Comparison of ENCODE assay signal across 29 cellular contexts in genomic region chr18:62196079-62196478, GRCh38. TPM values are rescaled to one million over a fixed set of nuclear protein-coding genes. Genes with fewer than 3 reads are reported as not detected.
A peak's percentile ranks its signal among the peaks of the same experiment; 100 is the strongest.
DNase-seq lines count a peak whose midpoint lies in the region; ATAC-seq, FAIRE-seq and TF ChIP-seq lines count a peak whose summit lies in the region.
"Had no signal": no experiment of that assay in that cellular context is flagged by ENCODE, and none has a peak within 500 bp of the region (broad histone marks: within the 10 kb centered on the region; RNA-seq: fewer than 3 reads in every experiment).

No MANE protein-coding gene starts in this region.

- H2AFZ ChIP-seq in MM.1S (ENCODE audit: low read length) (no peak overlapping the region), K562 (ENCODE audit: low read depth, low read length) (no peak overlapping the region)

- no peak for TF ChIP-seq RAD21 in K562 (CRISPR knock-in tag; conservative IDR thresholded peaks at IDR 0.05 in 1 of 2, IDR thresholded peaks at IDR 0.05 in 1 of 2)

- no peak overlapping the region for H3K27ac ChIP-seq in MM.1S (ENCODE audit: low read length)
- no peak overlapping the region for H3K27ac ChIP-seq in K562 (ENCODE audit: extremely low read depth, low read depth, low read length)
- H3K27ac ChIP-seq: BLaER1, upper lobe of left lung had no signal

- peaks cover 94% of the 10 kb centered on the region for H3K79me2 ChIP-seq in MM.1S (ENCODE audit: low read length)
- peaks cover 83% of the 10 kb centered on the region for H3K79me2 ChIP-seq in K562 (ENCODE audit: control insufficient read depth, insufficient read depth, low read length)

- H3F3A ChIP-seq in MM.1S (ENCODE audit: insufficient read depth, low read length) = no peaks in the 10 kb centered on the region

- in situ Hi-C loops in K562 (cut with MboI) = loop anchor here (25.0 kb wide), 1 partner anchor 791 kb away; no protein-coding TSS in a partner anchor

- POLR2A ChIA-PET in K562 (lab: Yijun Ruan, JAX) = no interaction called here

- no TSS peak for BruUV-seq in K562 (replicated peaks; lab: Mats Ljungman, UMichigan)

- no peak overlapping the region for H3K4me2 ChIP-seq in MM.1S (ENCODE audit: low read depth, low read length)
- H3K4me2 ChIP-seq in K562 (ENCODE audit: insufficient read depth, low read length) = no peak overlapping the region
- H3K4me2 ChIP-seq: BLaER1 had no signal

- no peak overlapping the region for H3K4me3 Mint-ChIP-seq in neural crest cell
- H3K4me3 Mint-ChIP-seq: activated naive CD8-positive, alpha-beta T cell treated with anti-CD3 and anti-CD28 coated beads, Interleukin-2, amount 50 U/mL, for 24 hours; activated T-cell treated with anti-CD3 and anti-CD28 coated beads, Interleukin-2, amount 50 U/mL, for 24 hours; dendritic cell treated with granulocyte-macrophage colony-stimulating factor and Interleukin-4, amounts not matched to agents 40 ng/mL and 50 ng/mL, for 4 days; nephron progenitor cell; T-helper 2 cell treated with Interferon-gamma antibody and Interleukin-4, amounts not matched to agents 5 μg/mL and 100 μg/mL, for 36 hours had no signal

- H3K9me2 ChIP-seq in MM.1S (replicated peaks; ENCODE audit: insufficient read depth, low read length) = no peaks in the 10 kb centered on the region

- intact Hi-C loops in K562 (cut with micrococcal nuclease) = no loop called here

- H3K9ac ChIP-seq in MM.1S (ENCODE audit: low read length) (no peak overlapping the region), K562 (ENCODE audit: insufficient read depth in 1 of 2, low read depth in 2 of 2, low read length in 2 of 2) (no peak overlapping the region)
- H3K9ac ChIP-seq: BLaER1 had no signal

- no peak overlapping the region for H3K27ac Mint-ChIP-seq in neural crest cell (ENCODE audit: unreplicated experiment)
- H3K27ac Mint-ChIP-seq: activated naive CD8-positive, alpha-beta T cell treated with anti-CD3 and anti-CD28 coated beads, Interleukin-2, amount 50 U/mL, for 24 hours; activated T-cell treated with anti-CD3 and anti-CD28 coated beads, Interleukin-2, amount 50 U/mL, for 24 hours; dendritic cell treated with granulocyte-macrophage colony-stimulating factor and Interleukin-4, amounts not matched to agents 40 ng/mL and 50 ng/mL, for 4 days; nephron progenitor cell; T-helper 2 cell treated with Interferon-gamma antibody and Interleukin-4, amounts not matched to agents 5 μg/mL and 100 μg/mL, for 36 hours had no signal

- H3K4me1 ChIP-seq in MM.1S (ENCODE audit: low read length) (no peaks in the 10 kb centered on the region), K562 (replicated peaks in 1 of 2; ENCODE audit: control insufficient read depth in 2 of 2, insufficient read depth in 2 of 2, low read length in 2 of 2) (no peaks in the 10 kb centered on the region)
- H3K4me1 ChIP-seq: BLaER1, Caco-2 had no signal

- H4K20me1 ChIP-seq in MM.1S (ENCODE audit: insufficient read depth, low read length) = peaks cover 12% of the 10 kb centered on the region; the same call in 1 of the 2 replicates
- H4K20me1 ChIP-seq in K562 (replicated peaks; ENCODE audit: control insufficient read depth, insufficient read depth, low read length) = no peaks in the 10 kb centered on the region

- DNase-seq in D721Med (ENCODE audit: insufficient read length, low spot score) (no peak), MM.1S (no peak), K562 (ENCODE audit: extremely low read depth in 1 of 4, low spot score in 3 of 4) (peak in 1 of 4 experiments; percentile 11), neural crest cell (ENCODE audit: low read depth, low spot score) (no peak), DMS53 treated with DMSO at 0.1 percent for 48 hours (lab: John Stamatoyannopoulos, UW; ENCODE audit: unreplicated experiment) (no peak), GM19239 (ENCODE audit: insufficient read length, low spot score) (no peak)
- no peak for DNase-seq in effector CD4-positive, alpha-beta T cell
- DNase-seq: activated CD4-positive, alpha-beta T cell treated with anti-CD3 and anti-CD28 coated beads for 48 hours; activated CD8-positive, alpha-beta memory T cell treated with anti-CD3 and anti-CD28 coated beads for 24 hours; activated gamma-delta T cell treated with Interleukin-2 at 50 U/mL for 16 hours; activated naive CD8-positive, alpha-beta T cell treated with anti-CD3 and anti-CD28 coated beads, Interleukin-2, amount 50 U/mL, for 24 hours; activated T-cell treated with anti-CD3 and anti-CD28 coated beads, Interleukin-2, amount 50 U/mL, for 24 hours; Caco-2; caudate nucleus; DMS79 treated with DMSO at 0.1 percent for 48 hours; kidney; mucosa of descending colon; NCI-H1417; NCI-H2081; NCI-H2227 treated with DMSO at 0.1 percent for 48 hours; NCI-H748 treated with DMSO at 0.1 percent for 48 hours; nephron progenitor cell; right cardiac atrium; stimulated activated CD4-positive, alpha-beta T cell treated with anti-CD3 and anti-CD28 coated beads, Interleukin-2, amount 100 ng/mL, for 48 hours had no signal

- H3K9me3 Mint-ChIP-seq in neural crest cell = peaks cover 3% of the 10 kb centered on the region
- H3K9me3 Mint-ChIP-seq: activated naive CD8-positive, alpha-beta T cell treated with anti-CD3 and anti-CD28 coated beads, Interleukin-2, amount 50 U/mL, for 24 hours; dendritic cell treated with granulocyte-macrophage colony-stimulating factor and Interleukin-4, amounts not matched to agents 40 ng/mL and 50 ng/mL, for 4 days; T-helper 2 cell treated with Interferon-gamma antibody and Interleukin-4, amounts not matched to agents 5 μg/mL and 100 μg/mL, for 36 hours had no signal

- no peaks in the 10 kb centered on the region for H3K27me3 Mint-ChIP-seq in neural crest cell (ENCODE audit: low read depth)
- H3K27me3 Mint-ChIP-seq: activated naive CD8-positive, alpha-beta T cell treated with anti-CD3 and anti-CD28 coated beads, Interleukin-2, amount 50 U/mL, for 24 hours; activated T-cell treated with anti-CD3 and anti-CD28 coated beads, Interleukin-2, amount 50 U/mL, for 24 hours; dendritic cell treated with granulocyte-macrophage colony-stimulating factor and Interleukin-4, amounts not matched to agents 40 ng/mL and 50 ng/mL, for 4 days had no signal

- no peak for TF ChIP-seq EP300 in K562 (IDR thresholded peaks at IDR 0.05; ENCODE audit: low read length)

- TF ChIP-seq CTCF in D721Med (IDR thresholded peaks at IDR 0.05; ENCODE audit: insufficient read depth, missing control alignments) (no peak), MM.1S (IDR thresholded peaks at IDR 0.05; ENCODE audit: low read length) (peak; percentile 25), K562 (IDR thresholded peaks at IDR 0.05 in 2 of 3, conservative IDR thresholded peaks at IDR 0.05 in 1 of 3; ENCODE audit: insufficient read depth in 2 of 3, low read depth in 1 of 3, low read length in 3 of 3) (peak in 2 of 3 experiments; percentile 30 to 38; a peak in 1 of 6 replicates), neural crest cell (conservative IDR thresholded peaks at IDR 0.05) (peak; percentile 34)

- CTCF ChIA-PET in K562 (lab: Yijun Ruan, JAX; ENCODE audit: low intra/inter-chr PET ratio) = no interaction called here

- 70% methylated on average over 5 of the region's 7 CpGs for WGBS in K562 (ENCODE audit: insufficient coverage, low coverage, missing lambda C conversion rate)

- FAIRE-seq in D721Med (lab: Jason Lieb, UNC) = peak; percentile 86
- FAIRE-seq in K562 (lab: Jason Lieb, UNC) = no peak
- no peak for FAIRE-seq in GM19239 (lab: Jason Lieb, UNC)
- FAIRE-seq: kidney had no signal

- H3K9me3 ChIP-seq in MM.1S (replicated peaks; ENCODE audit: insufficient read depth, low read length) (no peaks in the 10 kb centered on the region), K562 (replicated peaks; ENCODE audit: control insufficient read depth, insufficient read depth, low read depth, low read length) (no peaks in the 10 kb centered on the region)
- H3K9me3 ChIP-seq: Caco-2, mucosa of descending colon, upper lobe of left lung had no signal

- no peaks in the 10 kb centered on the region for H3K27me3 ChIP-seq in MM.1S (replicated peaks; ENCODE audit: insufficient read depth, low read length)
- no peaks in the 10 kb centered on the region for H3K27me3 ChIP-seq in K562 (ENCODE audit: control insufficient read depth in 2 of 2, insufficient read depth in 2 of 2, low read length in 2 of 2)
- H3K27me3 ChIP-seq: BLaER1, upper lobe of left lung had no signal

- ATAC-seq in K562 = no peak
- no peak for ATAC-seq in esophagus mucosa
- ATAC-seq: activated naive CD8-positive, alpha-beta T cell treated with anti-CD3 and anti-CD28 coated beads, Interleukin-2, amount 50 U/mL, for 24 hours; mucosa of descending colon; right cardiac atrium had no signal

- no peaks in the 10 kb centered on the region for H3K9me1 ChIP-seq in K562 (ENCODE audit: control insufficient read depth, insufficient read depth, low read length)

- H3K4me3 ChIP-seq in MM.1S (ENCODE audit: low read length) (no peak overlapping the region), K562 (no peak overlapping the region)
- H3K4me3 ChIP-seq: BLaER1, mucosa of descending colon, upper lobe of left lung had no signal

- H3K4me1 Mint-ChIP-seq in neural crest cell = no peaks in the 10 kb centered on the region
- H3K4me1 Mint-ChIP-seq: nephron progenitor cell had no signal

- no peak for TF ChIP-seq POLR2A in K562 (conservative IDR thresholded peaks at IDR 0.05)

- H3K36me3 Mint-ChIP-seq in neural crest cell (ENCODE audit: low read depth) = peaks cover 23% of the 10 kb centered on the region

- H3K36me3 ChIP-seq in MM.1S (replicated peaks; ENCODE audit: insufficient read depth, low read length) (no peaks in the 10 kb centered on the region), K562 (ENCODE audit: control insufficient read depth, insufficient read depth, low read length) (no peaks in the 10 kb centered on the region; the same call in 2 of the 3 replicates)
- H3K36me3 ChIP-seq: upper lobe of left lung had no signal

RNA-seq across cellular contexts. Expression of gene RELCH, which starts 9.0 kb away (rescaled TPM):
- 30.6 and 57.6 TPM in 2 replicates for total RNA-seq in K562 (2011; cell fraction: chromatin; rRNA removed; ENCODE audit: low replicate concordance)
- total RNA-seq in K562 (2011; cell fraction: nucleolus; rRNA removed) = 17.1 and 20.7 TPM in 2 replicates
- 25.0 and 26.9 TPM in 2 replicates for total RNA-seq in K562 (2011; cell fraction: nucleoplasm; rRNA removed)
- total RNA-seq in K562 (2014; rRNA removed) = 7.6 and 8.2 TPM in 2 replicates
- 12.2 and 13.3 TPM in 2 replicates for total RNA-seq in K562 (2014; rRNA removed; fragmentation: Illumina TruSeq; extraction: Trizol)
- 13.6 and 15.3 TPM in 2 replicates for total RNA-seq in K562 (2015; rRNA removed; fragmentation: Illumina TruSeq; extraction: Trizol)
- 9.1 and 10.1 TPM in 2 replicates for total RNA-seq in K562 (2021)
- polyA plus RNA-seq in K562 (2011; rRNA removed) = 9.6 and 10.4 TPM in 2 replicates
- 1.9 and 2.0 TPM in 2 replicates for polyA plus RNA-seq in K562 (2011; cell fraction: cytosol; rRNA removed)
- 34.2 and 35.4 TPM in 2 replicates for polyA plus RNA-seq in K562 (2011; cell fraction: nucleus; rRNA removed)
- polyA plus RNA-seq in K562 (2012) = 4.5 and 7.1 TPM in 2 replicates
- 6.6 and 8.3 TPM in 2 replicates for polyA plus RNA-seq in K562 (2014; fragmentation: Illumina TruSeq; extraction: Trizol)
- 1 to 10 TPM; 1.4 to 2.0 TPM for polyA plus RNA-seq in K562 (2014; fragmentation: Nextera tagmentation; extraction: Ambion mirVana)
- polyA plus RNA-seq in K562 (2014; rRNA removed) = 4.2 and 4.3 TPM in 2 replicates
- polyA minus RNA-seq in K562 (2011; rRNA and poly(A)+ RNA removed) = 51.0 and 52.5 TPM in 2 replicates
- 10.3 and 11.6 TPM in 2 replicates for polyA minus RNA-seq in K562 (2011; cell fraction: cytosol; rRNA and poly(A)+ RNA removed)
- 62.6 and 109 TPM in 2 replicates for polyA minus RNA-seq in K562 (2011; cell fraction: nucleus; rRNA and poly(A)+ RNA removed)
- total RNA-seq in neural crest cell = 21.2 and 22.4 TPM in 2 replicates
- total RNA-seq in esophagus mucosa = 54.4 TPM

RNA-seq across cellular contexts. Expression of gene PIGN, which starts 9.2 kb away (rescaled TPM):
- total RNA-seq in K562 (2011; cell fraction: chromatin; rRNA removed; ENCODE audit: low replicate concordance) = 60.2 and 142 TPM in 2 replicates
- total RNA-seq in K562 (2011; cell fraction: nucleolus; rRNA removed) = 26.5 and 31.6 TPM in 2 replicates
- total RNA-seq in K562 (2011; cell fraction: nucleoplasm; rRNA removed) = 64.9 and 92.9 TPM in 2 replicates
- total RNA-seq in K562 (2014; rRNA removed) = 12.3 and 17.3 TPM in 2 replicates
- total RNA-seq in K562 (2014; rRNA removed; fragmentation: Illumina TruSeq; extraction: Trizol) = 24.8 and 28.4 TPM in 2 replicates
- 17.1 and 20.4 TPM in 2 replicates for total RNA-seq in K562 (2015; rRNA removed; fragmentation: Illumina TruSeq; extraction: Trizol)
- total RNA-seq in K562 (2021) = 20.6 and 22.7 TPM in 2 replicates
- polyA plus RNA-seq in K562 (2011; rRNA removed) = 20.6 and 25.6 TPM in 2 replicates
- 4.5 and 17.6 TPM in 2 replicates for polyA plus RNA-seq in K562 (2011; cell fraction: cytosol; rRNA removed)
- polyA plus RNA-seq in K562 (2011; cell fraction: nucleus; rRNA removed) = 11.0 and 14.0 TPM in 2 replicates
- polyA plus RNA-seq in K562 (2012) = 10.4 and 11.0 TPM in 2 replicates
- polyA plus RNA-seq in K562 (2014; fragmentation: Illumina TruSeq; extraction: Trizol) = 9.9 TPM in 2 replicates
- polyA plus RNA-seq in K562 (2014; fragmentation: Nextera tagmentation; extraction: Ambion mirVana) = 10 to 100 TPM; 14.6 to 15.2 TPM
- polyA plus RNA-seq in K562 (2014; rRNA removed) = 11.3 and 12.3 TPM in 2 replicates
- 131 and 146 TPM in 2 replicates for polyA minus RNA-seq in K562 (2011; rRNA and poly(A)+ RNA removed)
- 15.7 and 16.8 TPM in 2 replicates for polyA minus RNA-seq in K562 (2011; cell fraction: cytosol; rRNA and poly(A)+ RNA removed)
- polyA minus RNA-seq in K562 (2011; cell fraction: nucleus; rRNA and poly(A)+ RNA removed) = 52.0 and 80.2 TPM in 2 replicates
- 23.2 and 24.1 TPM in 2 replicates for total RNA-seq in neural crest cell
- total RNA-seq in esophagus mucosa = 37.1 TPM
